11 cellular contexts compared by ENCODE assay signal in the genomic region with DNA sequence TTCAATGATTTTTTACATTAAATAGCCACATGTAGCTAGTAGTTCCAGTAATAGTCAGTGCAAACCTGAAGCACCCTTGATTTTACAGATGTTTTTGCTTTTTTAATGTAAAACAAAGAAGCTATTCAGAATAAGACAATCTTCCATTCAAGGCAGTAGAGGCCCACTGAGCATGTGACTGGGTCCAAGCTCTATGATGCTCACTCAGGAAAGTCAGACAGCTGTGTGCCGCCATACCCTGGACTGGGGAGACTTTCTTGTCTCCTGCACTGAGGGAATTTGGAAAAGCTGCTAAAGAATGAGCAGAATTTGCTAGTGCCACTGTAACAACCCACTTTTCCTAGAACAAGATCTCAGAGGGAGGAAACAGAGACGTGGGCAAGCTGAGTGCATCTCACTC. TPM values are rescaled to one million over a fixed set of nuclear protein-coding genes. Genes with fewer than 3 reads are reported as not detected.
"Had no signal": no experiment of that assay in that cellular context is flagged by ENCODE, and none has a peak within 500 bp of the region (broad histone marks: within the 10 kb centered on the region; RNA-seq: fewer than 3 reads in every experiment).

No MANE protein-coding gene starts in this region.

- DNase-seq: activated CD4-positive, alpha-beta T cell treated with anti-CD3 and anti-CD28 coated beads, Interleukin-2, amount 10 ng/mL, durations not matched to agents 7 days and 5 days; activated CD4-positive, CD25-positive, alpha-beta regulatory T cell; activated naive CD8-positive, alpha-beta T cell treated with anti-CD3 and anti-CD28 coated beads, Interleukin-2, amount 50 U/mL, for 24 hours; foreskin fibroblast; SJCRH30; stimulated activated CD4-positive, alpha-beta T cell treated with anti-CD3 and anti-CD28 coated beads, Interleukin-4, amount 100 ng/mL, for 24 hours; stimulated activated naive CD4-positive, alpha-beta T cell had no signal

- ATAC-seq: activated naive CD8-positive, alpha-beta T cell treated with anti-CD3 and anti-CD28 coated beads, Interleukin-2, amount 50 U/mL, for 24 hours had no signal

- H3K27ac ChIP-seq: SJCRH30 had no signal

- H3K27me3 ChIP-seq: SJCRH30 had no signal

- H3K4me1 ChIP-seq: SJCRH30 had no signal

- H3K9me3 ChIP-seq: SJCRH30 had no signal

- H3K4me3 ChIP-seq: lung, SJCRH30, skin epidermis had no signal

RNA-seq across cellular contexts. Expression of gene C16orf46, which starts 58.5 kb away (rescaled TPM):
- total RNA-seq: osteocyte; T-helper 2 cell treated with Interferon-gamma antibody and Interleukin-4, amounts not matched to agents 100 ng/mL and 5 ng/mL, for 36 hours had no signal
